In genomic region chr4:36251983-36252382, GRCh38 we compare ENCODE assay signal across 15 cellular contexts. TPM values are rescaled to one million over a fixed set of nuclear protein-coding genes. Genes with fewer than 3 reads are reported as not detected.
DNase-seq lines count a peak whose midpoint lies in the region; ATAC-seq and TF ChIP-seq lines count a peak whose summit lies in the region.
"Had no signal": no experiment of that assay in that cellular context is flagged by ENCODE, and none has a peak within 500 bp of the region (broad histone marks: within the 10 kb centered on the region; RNA-seq: fewer than 3 reads in every experiment).

No MANE protein-coding gene starts in this region.

- H3K4me2 ChIP-seq in MM.1S (ENCODE audit: low read depth, low read length): no peak overlapping the region

- H3K4me1 ChIP-seq in CD8-positive, alpha-beta T cell (ENCODE audit: insufficient read depth, low read length): peaks cover 35% of the 10 kb centered on the region
- H3K4me1 ChIP-seq in CD8-positive, alpha-beta memory T cell (ENCODE audit: insufficient read depth, low read length): peaks cover 40% of the 10 kb centered on the region
- 0 out of 2 replicates have a peak, but pooled peaks cover 3% of the 10 kb centered on the region for H3K4me1 ChIP-seq in MM.1S (ENCODE audit: low read length)
- H3K4me1 ChIP-seq: BE2C had no signal

- H3K36me3 ChIP-seq in CD8-positive, alpha-beta T cell (ENCODE audit: insufficient read depth, low read length): no peaks in the 10 kb centered on the region
- H3K36me3 ChIP-seq in CD8-positive, alpha-beta memory T cell (ENCODE audit: insufficient read depth, low read length): no peaks in the 10 kb centered on the region
- H3K36me3 ChIP-seq in MM.1S (replicated peaks; ENCODE audit: insufficient read depth, low read length): no peaks in the 10 kb centered on the region
- H3K36me3 ChIP-seq: BE2C had no signal

- POLR2A ChIA-PET in CD8-positive, alpha-beta T cell (lab: Charles Lee): interaction anchor here (5.2 kb wide), 1 partner anchor 8 kb away, joined by 85 read pairs; the partner anchor contains the start of gene ARAP2
- POLR2A ChIA-PET in CD8-positive, alpha-beta memory T cell (lab: Charles Lee): interaction anchor here (5.9 kb wide), 1 partner anchor 9 kb away, joined by 62 read pairs; the partner anchor contains the start of gene ARAP2

- peaks cover 59% of the 10 kb centered on the region for H3K4me1 Mint-ChIP-seq in CD8-positive, alpha-beta T cell (ENCODE audit: low read depth)
- H3K4me1 Mint-ChIP-seq in CD8-positive, alpha-beta memory T cell: peaks cover 64 to 84% (median 67%) of the 10 kb centered on the region in 3 donors
- H3K4me1 Mint-ChIP-seq in effector memory CD8-positive, alpha-beta T cell (ENCODE audit: low read depth in 2 of 2): peaks cover 35 to 57% of the 10 kb centered on the region in 2 donors
- peaks cover 42% of the 10 kb centered on the region for H3K4me1 Mint-ChIP-seq in stimulated activated effector memory CD8-positive, alpha-beta T cell treated with anti-CD3 and anti-CD28 coated beads, Interleukin-12 subunit alpha, Interleukin-12 subunit beta, amount 100 ng/mL, for 72 hours

- H3K9ac ChIP-seq in MM.1S (ENCODE audit: low read length): no peak overlapping the region

- peak overlapping the region; percentile 69 for H3K27ac Mint-ChIP-seq in CD8-positive, alpha-beta T cell
- peak overlapping the region in 6 of 8 donors; percentile 1 to 88 (median 74) for H3K27ac Mint-ChIP-seq in CD8-positive, alpha-beta memory T cell
- peak overlapping the region in 1 of 2 donors; percentile 38 for H3K27ac Mint-ChIP-seq in effector memory CD8-positive, alpha-beta T cell
- no peak overlapping the region for H3K27ac Mint-ChIP-seq in stimulated activated effector memory CD8-positive, alpha-beta T cell treated with anti-CD3 and anti-CD28 coated beads, Interleukin-12 subunit alpha, Interleukin-12 subunit beta, amount 100 ng/mL, for 72 hours
- H3K27ac Mint-ChIP-seq: CD4-positive, CD25-positive, alpha-beta regulatory T cell had no signal

- H3K4me3 Mint-ChIP-seq in CD8-positive, alpha-beta T cell: no peak overlapping the region
- peak overlapping the region in 5 of 7 donors; percentile 20 to 76 (median 60) for H3K4me3 Mint-ChIP-seq in CD8-positive, alpha-beta memory T cell
- peak overlapping the region in 1 of 2 donors; percentile 32 for H3K4me3 Mint-ChIP-seq in effector memory CD8-positive, alpha-beta T cell
- H3K4me3 Mint-ChIP-seq in stimulated activated effector memory CD8-positive, alpha-beta T cell treated with anti-CD3 and anti-CD28 coated beads, Interleukin-12 subunit alpha, Interleukin-12 subunit beta, amount 100 ng/mL, for 72 hours: peak overlapping the region; percentile 7
- H3K4me3 Mint-ChIP-seq: CD4-positive, CD25-positive, alpha-beta regulatory T cell had no signal

- no peaks in the 10 kb centered on the region for H3K27me3 Mint-ChIP-seq in CD8-positive, alpha-beta T cell (ENCODE audit: low read depth)
- H3K27me3 Mint-ChIP-seq in CD8-positive, alpha-beta memory T cell: no peaks in the 10 kb centered on the region
- no peaks in the 10 kb centered on the region for H3K27me3 Mint-ChIP-seq in effector memory CD8-positive, alpha-beta T cell
- H3K27me3 Mint-ChIP-seq: CD4-positive, CD25-positive, alpha-beta regulatory T cell had no signal

- no peaks in the 10 kb centered on the region for H3K27me3 ChIP-seq in CD8-positive, alpha-beta T cell (ENCODE audit: insufficient read depth, low read length)
- no peaks in the 10 kb centered on the region for H3K27me3 ChIP-seq in CD8-positive, alpha-beta memory T cell (ENCODE audit: insufficient read depth, low read length, poor library complexity, severe bottlenecking)
- no peaks in the 10 kb centered on the region for H3K27me3 ChIP-seq in MM.1S (replicated peaks; ENCODE audit: insufficient read depth, low read length)
- H3K27me3 ChIP-seq: BE2C had no signal

- H3K27ac ChIP-seq in CD8-positive, alpha-beta T cell (ENCODE audit: low read depth, low read length): no peak overlapping the region
- no peak overlapping the region for H3K27ac ChIP-seq in CD8-positive, alpha-beta memory T cell (ENCODE audit: low read depth, low read length)
- H3K27ac ChIP-seq in MM.1S (ENCODE audit: low read length): no peak overlapping the region
- H3K27ac ChIP-seq in substantia nigra (ENCODE audit: low read depth, low read length, poor library complexity, severe bottlenecking): no peak overlapping the region

- no peaks in the 10 kb centered on the region for H3K36me3 Mint-ChIP-seq in CD8-positive, alpha-beta T cell
- no peaks in the 10 kb centered on the region for H3K36me3 Mint-ChIP-seq in CD8-positive, alpha-beta memory T cell
- H3K36me3 Mint-ChIP-seq in effector memory CD8-positive, alpha-beta T cell (ENCODE audit: insufficient read depth): peaks cover 14% of the 10 kb centered on the region
- H3K36me3 Mint-ChIP-seq in stimulated activated effector memory CD8-positive, alpha-beta T cell treated with anti-CD3 and anti-CD28 coated beads, Interleukin-12 subunit alpha, Interleukin-12 subunit beta, amount 100 ng/mL, for 72 hours: no peaks in the 10 kb centered on the region
- H3K36me3 Mint-ChIP-seq: CD4-positive, CD25-positive, alpha-beta regulatory T cell had no signal

- H2AFZ ChIP-seq in MM.1S (ENCODE audit: low read length): no peak overlapping the region

- no peak for ATAC-seq in CD8-positive, alpha-beta T cell
- peak; percentile 18 for ATAC-seq in effector memory CD8-positive, alpha-beta T cell (replicated peaks)
- no peak for ATAC-seq in stimulated activated effector memory CD8-positive, alpha-beta T cell treated with anti-CD3 and anti-CD28 coated beads, Interleukin-12 subunit alpha, Interleukin-12 subunit beta, amount 100 ng/mL, for 72 hours
- ATAC-seq: HCT116 had no signal

- DNase-seq in CD8-positive, alpha-beta T cell: no peak
- DNase-seq in CD8-positive, alpha-beta memory T cell: no peak
- DNase-seq in effector memory CD8-positive, alpha-beta T cell: no peak
- DNase-seq in stimulated activated effector memory CD8-positive, alpha-beta T cell treated with anti-CD3 and anti-CD28 coated beads, Interleukin-12 subunit alpha, Interleukin-12 subunit beta, amount 100 ng/mL, for 72 hours (ENCODE audit: low spot score in 2 of 2): no peak
- DNase-seq in MM.1S (no peak), substantia nigra (lab: John Stamatoyannopoulos, UW) (no peak)
- DNase-seq: ACHN; BE2C; C1 segment of cervical spinal cord; CD4-positive, CD25-positive, alpha-beta regulatory T cell; DMS79 treated with DMSO at 0.1 percent for 48 hours; GF-D8; GOT3; H7 had no signal

- intact Hi-C loops in CD8-positive, alpha-beta T cell (cut with DNase I, micrococcal nuclease): loop anchor here (5.0 to 10.0 kb wide), 2 partner anchors 35 to 1433 kb away; partner anchors contain the start of gene RELL1 (in 1 of the 2)

- TF ChIP-seq CTCF in CD8-positive, alpha-beta T cell (IDR thresholded peaks at IDR 0.05): no peak
- no peak for TF ChIP-seq CTCF in MM.1S (IDR thresholded peaks at IDR 0.05; ENCODE audit: low read length)

- H3K9me3 Mint-ChIP-seq in CD8-positive, alpha-beta T cell: no peaks in the 10 kb centered on the region
- no peaks in the 10 kb centered on the region for H3K9me3 Mint-ChIP-seq in CD8-positive, alpha-beta memory T cell
- H3K9me3 Mint-ChIP-seq in effector memory CD8-positive, alpha-beta T cell: no peaks in the 10 kb centered on the region
- H3K9me3 Mint-ChIP-seq in stimulated activated effector memory CD8-positive, alpha-beta T cell treated with anti-CD3 and anti-CD28 coated beads, Interleukin-12 subunit alpha, Interleukin-12 subunit beta, amount 100 ng/mL, for 72 hours: no peaks in the 10 kb centered on the region
- H3K9me3 Mint-ChIP-seq: CD4-positive, CD25-positive, alpha-beta regulatory T cell had no signal

- H3K9me3 ChIP-seq in CD8-positive, alpha-beta T cell (ENCODE audit: low read length): no peaks in the 10 kb centered on the region
- H3K9me3 ChIP-seq in CD8-positive, alpha-beta memory T cell (ENCODE audit: low read length): no peaks in the 10 kb centered on the region
- H3K9me3 ChIP-seq in MM.1S (replicated peaks; ENCODE audit: insufficient read depth, low read length): no peaks in the 10 kb centered on the region
- H3K9me3 ChIP-seq: BE2C had no signal

- no peaks in the 10 kb centered on the region for H4K20me1 ChIP-seq in MM.1S (ENCODE audit: insufficient read depth, low read length)

- no peaks in the 10 kb centered on the region for H3K79me2 ChIP-seq in MM.1S (ENCODE audit: low read length)

- H3K9me2 ChIP-seq in MM.1S (replicated peaks; ENCODE audit: insufficient read depth, low read length): no peaks in the 10 kb centered on the region

- no peak overlapping the region for H3K4me3 ChIP-seq in CD8-positive, alpha-beta T cell (ENCODE audit: low read depth, low read length)
- H3K4me3 ChIP-seq in CD8-positive, alpha-beta memory T cell (ENCODE audit: low read length): no peak overlapping the region
- H3K4me3 ChIP-seq in MM.1S (ENCODE audit: low read length): no peak overlapping the region

- CTCF ChIA-PET in CD8-positive, alpha-beta T cell (lab: Charles Lee): interaction anchor here (0.6 to 4.5 kb wide), 4 partner anchors 8 to 99 kb away, joined by 3 to 39 read pairs (median 4); partner anchors contain the start of gene ARAP2
- CTCF ChIA-PET in CD8-positive, alpha-beta memory T cell (lab: Charles Lee): interaction anchor here (0.8 to 2.0 kb wide), 3 partner anchors 8 to 147 kb away, joined by 3 to 12 read pairs (median 10); partner anchors contain the start of gene ARAP2

- no peaks in the 10 kb centered on the region for H3F3A ChIP-seq in MM.1S (ENCODE audit: insufficient read depth, low read length)

RNA-seq across cellular contexts. Expression of gene ARAP2, which starts 7.7 kb away (rescaled TPM):
- total RNA-seq in CD8-positive, alpha-beta T cell: 10 to 100 TPM; 91.0 to 95.8 TPM
- 10 to 100 TPM; 49.7 to 49.9 TPM for total RNA-seq in CD8-positive, alpha-beta memory T cell
- 44.2 TPM for polyA plus RNA-seq in CD8-positive, alpha-beta memory T cell

RNA-seq across cellular contexts. Expression of gene DTHD1, which starts 29.4 kb away (rescaled TPM):
- 1 to 10 TPM; 1.9 to 2.1 TPM for total RNA-seq in CD8-positive, alpha-beta T cell
- 1 to 10 TPM; 3.3 to 3.5 TPM for total RNA-seq in CD8-positive, alpha-beta memory T cell
- 5.9 TPM for polyA plus RNA-seq in CD8-positive, alpha-beta memory T cell
- total RNA-seq: H7 had no signal
